In the genomic region with DNA sequence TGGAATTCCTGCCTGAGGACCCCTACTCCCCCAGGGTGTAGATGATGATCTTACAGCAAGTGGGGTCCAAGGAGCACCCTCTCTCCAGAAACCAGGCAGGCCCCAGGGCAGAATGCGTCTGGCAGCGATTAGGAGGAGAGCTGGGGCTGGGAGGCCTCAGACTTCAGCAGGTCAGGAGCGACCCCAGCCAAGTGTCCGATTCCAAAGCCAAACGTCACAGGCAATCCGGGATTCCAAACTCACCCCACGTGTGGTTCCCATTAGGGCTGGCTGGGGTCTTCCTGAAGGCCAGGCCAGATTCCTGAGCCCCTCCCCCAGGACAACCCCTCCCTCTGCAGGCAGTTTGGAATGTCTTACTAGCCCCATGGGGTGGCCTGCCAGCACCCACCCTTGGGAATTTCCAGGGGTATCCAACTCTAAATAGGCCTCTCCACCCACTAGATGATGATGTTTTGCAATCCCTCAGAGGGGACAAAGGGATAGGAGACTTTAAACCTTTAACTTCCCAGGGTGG, we compare ENCODE assay signal across 2 cellular contexts.
TF ChIP-seq lines count a peak whose summit lies in the region.

No MANE protein-coding gene starts in this region.

TF ChIP-seq in SK-N-SH, 30 proteins besides CTCF, POLR2A, EP300 and RAD21:
- TF ChIP-seq RCOR1 (IDR thresholded peaks at IDR 0.05; ENCODE audit: low read length) (no peak), NFIC (IDR thresholded peaks at IDR 0.05; ENCODE audit: borderline replicate concordance) (no peak), CHD2 (IDR thresholded peaks at IDR 0.05; ENCODE audit: low read length, partially characterized antibody) (no peak), MEF2A (IDR thresholded peaks at IDR 0.05; ENCODE audit: borderline replicate concordance, low read depth) (no peak), SMC3 (IDR thresholded peaks at IDR 0.05; ENCODE audit: low read depth, low read length) (no peak), EZH2phosphoT487 (IDR thresholded peaks at IDR 0.05; ENCODE audit: borderline replicate concordance, low read depth) (no peak), JUND (IDR thresholded peaks at IDR 0.05) (no peak), GABPA (IDR thresholded peaks at IDR 0.05; ENCODE audit: low read depth) (no peak), POLR2AphosphoS5 (IDR thresholded peaks at IDR 0.05; ENCODE audit: low read depth, low read length) (no peak), RFX5 (IDR thresholded peaks at IDR 0.05; ENCODE audit: low read length) (no peak), FOXM1 (IDR thresholded peaks at IDR 0.05; ENCODE audit: low read depth) (no peak), TAF1 (IDR thresholded peaks at IDR 0.05; ENCODE audit: borderline replicate concordance, low read depth, low read length) (no peak), ELF1 (IDR thresholded peaks at IDR 0.05) (no peak), TEAD4 (IDR thresholded peaks at IDR 0.05; ENCODE audit: borderline replicate concordance, insufficient read depth) (no peak)
- TF ChIP-seq, protein P1, sequence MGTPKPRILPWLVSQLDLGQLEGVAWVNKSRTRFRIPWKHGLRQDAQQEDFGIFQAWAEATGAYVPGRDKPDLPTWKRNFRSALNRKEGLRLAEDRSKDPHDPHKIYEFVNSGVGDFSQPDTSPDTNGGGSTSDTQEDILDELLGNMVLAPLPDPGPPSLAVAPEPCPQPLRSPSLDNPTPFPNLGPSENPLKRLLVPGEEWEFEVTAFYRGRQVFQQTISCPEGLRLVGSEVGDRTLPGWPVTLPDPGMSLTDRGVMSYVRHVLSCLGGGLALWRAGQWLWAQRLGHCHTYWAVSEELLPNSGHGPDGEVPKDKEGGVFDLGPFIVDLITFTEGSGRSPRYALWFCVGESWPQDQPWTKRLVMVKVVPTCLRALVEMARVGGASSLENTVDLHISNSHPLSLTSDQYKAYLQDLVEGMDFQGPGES (IDR thresholded peaks at IDR 0.05; ENCODE audit: low read depth, low read length) = no peak
- TF ChIP-seq, protein P2, sequence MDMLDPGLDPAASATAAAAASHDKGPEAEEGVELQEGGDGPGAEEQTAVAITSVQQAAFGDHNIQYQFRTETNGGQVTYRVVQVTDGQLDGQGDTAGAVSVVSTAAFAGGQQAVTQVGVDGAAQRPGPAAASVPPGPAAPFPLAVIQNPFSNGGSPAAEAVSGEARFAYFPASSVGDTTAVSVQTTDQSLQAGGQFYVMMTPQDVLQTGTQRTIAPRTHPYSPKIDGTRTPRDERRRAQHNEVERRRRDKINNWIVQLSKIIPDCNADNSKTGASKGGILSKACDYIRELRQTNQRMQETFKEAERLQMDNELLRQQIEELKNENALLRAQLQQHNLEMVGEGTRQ (IDR thresholded peaks at IDR 0.05; ENCODE audit: borderline replicate concordance, low read depth, low read length) = no peak
- TF ChIP-seq, protein P3, sequence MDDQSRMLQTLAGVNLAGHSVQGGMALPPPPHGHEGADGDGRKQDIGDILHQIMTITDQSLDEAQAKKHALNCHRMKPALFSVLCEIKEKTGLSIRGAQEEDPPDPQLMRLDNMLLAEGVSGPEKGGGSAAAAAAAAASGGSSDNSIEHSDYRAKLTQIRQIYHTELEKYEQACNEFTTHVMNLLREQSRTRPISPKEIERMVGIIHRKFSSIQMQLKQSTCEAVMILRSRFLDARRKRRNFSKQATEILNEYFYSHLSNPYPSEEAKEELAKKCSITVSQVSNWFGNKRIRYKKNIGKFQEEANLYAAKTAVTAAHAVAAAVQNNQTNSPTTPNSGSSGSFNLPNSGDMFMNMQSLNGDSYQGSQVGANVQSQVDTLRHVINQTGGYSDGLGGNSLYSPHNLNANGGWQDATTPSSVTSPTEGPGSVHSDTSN (IDR thresholded peaks at IDR 0.05) = no peak
- TF ChIP-seq, protein P4, sequence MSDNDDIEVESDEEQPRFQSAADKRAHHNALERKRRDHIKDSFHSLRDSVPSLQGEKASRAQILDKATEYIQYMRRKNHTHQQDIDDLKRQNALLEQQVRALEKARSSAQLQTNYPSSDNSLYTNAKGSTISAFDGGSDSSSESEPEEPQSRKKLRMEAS (IDR thresholded peaks at IDR 0.05; ENCODE audit: low read depth) = no peak
- TF ChIP-seq, protein P5, sequence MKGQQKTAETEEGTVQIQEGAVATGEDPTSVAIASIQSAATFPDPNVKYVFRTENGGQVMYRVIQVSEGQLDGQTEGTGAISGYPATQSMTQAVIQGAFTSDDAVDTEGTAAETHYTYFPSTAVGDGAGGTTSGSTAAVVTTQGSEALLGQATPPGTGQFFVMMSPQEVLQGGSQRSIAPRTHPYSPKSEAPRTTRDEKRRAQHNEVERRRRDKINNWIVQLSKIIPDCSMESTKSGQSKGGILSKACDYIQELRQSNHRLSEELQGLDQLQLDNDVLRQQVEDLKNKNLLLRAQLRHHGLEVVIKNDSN (IDR thresholded peaks at IDR 0.05; ENCODE audit: borderline replicate concordance, low read depth) = no peak

TF ChIP-seq in SK-N-SH treated with all-trans-retinoic acid at 6 μM for 48 hours, 23 proteins besides CTCF, POLR2A, EP300 and RAD21:
- TF ChIP-seq TOX (CRISPR knock-in tag; IDR thresholded peaks at IDR 0.05; ENCODE audit: borderline replicate concordance) (no peak), BACH2 (CRISPR knock-in tag; IDR thresholded peaks at IDR 0.05; ENCODE audit: borderline replicate concordance) (no peak), ZNF8 (CRISPR knock-in tag; IDR thresholded peaks at IDR 0.05) (no peak), OSR1 (CRISPR knock-in tag; IDR thresholded peaks at IDR 0.05) (no peak), ZNF70 (CRISPR knock-in tag; IDR thresholded peaks at IDR 0.05) (no peak), CSDC2 (CRISPR knock-in tag; IDR thresholded peaks at IDR 0.05) (no peak), SNAI2 (CRISPR knock-in tag; IDR thresholded peaks at IDR 0.05) (no peak), ARNTL (CRISPR knock-in tag; IDR thresholded peaks at IDR 0.05; ENCODE audit: borderline replicate concordance, low read depth) (no peak), TCF4 (CRISPR knock-in tag; IDR thresholded peaks at IDR 0.05; ENCODE audit: borderline replicate concordance) (no peak), ZC3H10 (CRISPR knock-in tag; IDR thresholded peaks at IDR 0.05) (no peak)
- TF ChIP-seq, protein P6, sequence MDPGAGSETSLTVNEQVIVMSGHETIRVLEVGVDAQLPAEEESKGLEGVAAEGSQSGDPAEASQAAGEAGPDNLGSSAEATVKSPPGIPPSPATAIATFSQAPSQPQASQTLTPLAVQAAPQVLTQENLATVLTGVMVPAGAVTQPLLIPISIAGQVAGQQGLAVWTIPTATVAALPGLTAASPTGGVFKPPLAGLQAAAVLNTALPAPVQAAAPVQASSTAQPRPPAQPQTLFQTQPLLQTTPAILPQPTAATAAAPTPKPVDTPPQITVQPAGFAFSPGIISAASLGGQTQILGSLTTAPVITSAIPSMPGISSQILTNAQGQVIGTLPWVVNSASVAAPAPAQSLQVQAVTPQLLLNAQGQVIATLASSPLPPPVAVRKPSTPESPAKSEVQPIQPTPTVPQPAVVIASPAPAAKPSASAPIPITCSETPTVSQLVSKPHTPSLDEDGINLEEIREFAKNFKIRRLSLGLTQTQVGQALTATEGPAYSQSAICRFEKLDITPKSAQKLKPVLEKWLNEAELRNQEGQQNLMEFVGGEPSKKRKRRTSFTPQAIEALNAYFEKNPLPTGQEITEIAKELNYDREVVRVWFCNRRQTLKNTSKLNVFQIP (CRISPR knock-in tag; IDR thresholded peaks at IDR 0.05; ENCODE audit: borderline replicate concordance, low read depth) = no peak
- TF ChIP-seq, protein P7, sequence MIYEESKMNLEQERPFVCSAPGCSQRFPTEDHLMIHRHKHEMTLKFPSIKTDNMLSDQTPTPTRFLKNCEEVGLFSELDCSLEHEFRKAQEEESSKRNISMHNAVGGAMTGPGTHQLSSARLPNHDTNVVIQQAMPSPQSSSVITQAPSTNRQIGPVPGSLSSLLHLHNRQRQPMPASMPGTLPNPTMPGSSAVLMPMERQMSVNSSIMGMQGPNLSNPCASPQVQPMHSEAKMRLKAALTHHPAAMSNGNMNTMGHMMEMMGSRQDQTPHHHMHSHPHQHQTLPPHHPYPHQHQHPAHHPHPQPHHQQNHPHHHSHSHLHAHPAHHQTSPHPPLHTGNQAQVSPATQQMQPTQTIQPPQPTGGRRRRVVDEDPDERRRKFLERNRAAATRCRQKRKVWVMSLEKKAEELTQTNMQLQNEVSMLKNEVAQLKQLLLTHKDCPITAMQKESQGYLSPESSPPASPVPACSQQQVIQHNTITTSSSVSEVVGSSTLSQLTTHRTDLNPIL (CRISPR knock-in tag; IDR thresholded peaks at IDR 0.05; ENCODE audit: low read depth) = no peak
- TF ChIP-seq, protein P8, sequence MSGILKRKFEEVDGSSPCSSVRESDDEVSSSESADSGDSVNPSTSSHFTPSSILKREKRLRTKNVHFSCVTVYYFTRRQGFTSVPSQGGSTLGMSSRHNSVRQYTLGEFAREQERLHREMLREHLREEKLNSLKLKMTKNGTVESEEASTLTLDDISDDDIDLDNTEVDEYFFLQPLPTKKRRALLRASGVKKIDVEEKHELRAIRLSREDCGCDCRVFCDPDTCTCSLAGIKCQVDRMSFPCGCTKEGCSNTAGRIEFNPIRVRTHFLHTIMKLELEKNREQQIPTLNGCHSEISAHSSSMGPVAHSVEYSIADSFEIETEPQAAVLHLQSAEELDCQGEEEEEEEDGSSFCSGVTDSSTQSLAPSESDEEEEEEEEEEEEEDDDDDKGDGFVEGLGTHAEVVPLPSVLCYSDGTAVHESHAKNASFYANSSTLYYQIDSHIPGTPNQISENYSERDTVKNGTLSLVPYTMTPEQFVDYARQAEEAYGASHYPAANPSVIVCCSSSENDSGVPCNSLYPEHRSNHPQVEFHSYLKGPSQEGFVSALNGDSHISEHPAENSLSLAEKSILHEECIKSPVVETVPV (CRISPR knock-in tag; IDR thresholded peaks at IDR 0.05) = no peak
TF ChIP-seq in SK-N-SH treated with all-trans-retinoic acid at 6 μM for 48 hours: peak in this region for 0.
